In the genomic region with DNA sequence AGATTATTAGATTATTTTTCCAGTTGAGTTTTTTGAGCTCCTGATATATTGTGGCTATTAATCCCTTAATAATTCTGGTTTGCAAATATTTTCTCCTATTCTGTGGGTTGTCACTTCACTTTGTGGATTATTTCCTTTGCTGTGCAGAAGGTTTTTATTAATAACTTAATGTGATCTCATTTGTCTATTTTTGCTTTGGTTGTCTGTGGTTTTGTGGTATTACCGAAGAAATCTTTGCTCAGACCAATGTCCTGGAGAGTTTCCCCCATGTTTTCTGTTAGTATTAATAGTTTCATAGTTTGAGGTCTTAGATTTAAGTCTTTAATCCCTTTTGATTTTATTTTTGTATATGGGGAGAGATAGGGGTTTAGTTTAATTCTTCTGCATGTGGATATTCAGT, we compare ENCODE assay signal across 1 cellular context.
TF ChIP-seq lines count a peak whose summit lies in the region.

No MANE protein-coding gene starts in this region.

TF ChIP-seq in GM12878, 131 proteins besides CTCF, POLR2A, EP300 and RAD21 (continued from another document):
- TF ChIP-seq NR2C2 (IDR thresholded peaks at IDR 0.05; ENCODE audit: borderline replicate concordance, control insufficient read depth, insufficient read length, low read depth) (no peak), CREM (IDR thresholded peaks at IDR 0.05; ENCODE audit: low read depth) (peak; percentile 35; the same call in 1 of the 2 replicates), TARDBP (IDR thresholded peaks at IDR 0.05; ENCODE audit: borderline replicate concordance) (no peak), MEF2A (IDR thresholded peaks at IDR 0.05; ENCODE audit: insufficient read depth, low read depth, low read length) (peak; percentile 95), IKZF2 (IDR thresholded peaks at IDR 0.05) (no peak), ZNF217 (IDR thresholded peaks at IDR 0.05) (no peak), ZBED1 (IDR thresholded peaks at IDR 0.05; ENCODE audit: borderline replicate concordance) (no peak), ZNF274 (IDR thresholded peaks at IDR 0.05; ENCODE audit: insufficient read depth, insufficient read length) (no peak), SP1 (IDR thresholded peaks at IDR 0.05; ENCODE audit: low read depth, low read length) (no peak), PAX8 (IDR thresholded peaks at IDR 0.05) (no peak), CBFB (IDR thresholded peaks at IDR 0.05; ENCODE audit: low read depth) (peak; percentile 90), ZZZ3 (IDR thresholded peaks at IDR 0.05; ENCODE audit: control insufficient read depth, insufficient read length, low read depth) (no peak), IKZF1 (conservative IDR thresholded peaks at IDR 0.05) (no peak), YBX1 (IDR thresholded peaks at IDR 0.05) (no peak), TAF1 (IDR thresholded peaks at IDR 0.05; ENCODE audit: borderline replicate concordance, low read depth, low read length) (no peak), RCOR1 (conservative IDR thresholded peaks at IDR 0.05; ENCODE audit: low read depth, low read length) (no peak), SREBF2 (IDR thresholded peaks at IDR 0.05; ENCODE audit: low read length) (no peak), POU2F2 (IDR thresholded peaks at IDR 0.05; ENCODE audit: borderline replicate concordance, low read depth, low read length) (no peak), TCF12 (IDR thresholded peaks at IDR 0.05; ENCODE audit: low read depth, low read length) (no peak), RUNX3 (IDR thresholded peaks at IDR 0.05; ENCODE audit: low read length) (peak; percentile 97), TCF3 (IDR thresholded peaks at IDR 0.05; ENCODE audit: borderline replicate concordance, insufficient read depth, low read depth, low read length) (no peak), BCL11A (IDR thresholded peaks at IDR 0.05; ENCODE audit: low read depth, low read length) (no peak), ZNF384 (IDR thresholded peaks at IDR 0.05; ENCODE audit: borderline replicate concordance, low read depth, low read length) (no peak), TCF7 (IDR thresholded peaks at IDR 0.05; ENCODE audit: borderline replicate concordance) (no peak)
- TF ChIP-seq, protein P1, sequence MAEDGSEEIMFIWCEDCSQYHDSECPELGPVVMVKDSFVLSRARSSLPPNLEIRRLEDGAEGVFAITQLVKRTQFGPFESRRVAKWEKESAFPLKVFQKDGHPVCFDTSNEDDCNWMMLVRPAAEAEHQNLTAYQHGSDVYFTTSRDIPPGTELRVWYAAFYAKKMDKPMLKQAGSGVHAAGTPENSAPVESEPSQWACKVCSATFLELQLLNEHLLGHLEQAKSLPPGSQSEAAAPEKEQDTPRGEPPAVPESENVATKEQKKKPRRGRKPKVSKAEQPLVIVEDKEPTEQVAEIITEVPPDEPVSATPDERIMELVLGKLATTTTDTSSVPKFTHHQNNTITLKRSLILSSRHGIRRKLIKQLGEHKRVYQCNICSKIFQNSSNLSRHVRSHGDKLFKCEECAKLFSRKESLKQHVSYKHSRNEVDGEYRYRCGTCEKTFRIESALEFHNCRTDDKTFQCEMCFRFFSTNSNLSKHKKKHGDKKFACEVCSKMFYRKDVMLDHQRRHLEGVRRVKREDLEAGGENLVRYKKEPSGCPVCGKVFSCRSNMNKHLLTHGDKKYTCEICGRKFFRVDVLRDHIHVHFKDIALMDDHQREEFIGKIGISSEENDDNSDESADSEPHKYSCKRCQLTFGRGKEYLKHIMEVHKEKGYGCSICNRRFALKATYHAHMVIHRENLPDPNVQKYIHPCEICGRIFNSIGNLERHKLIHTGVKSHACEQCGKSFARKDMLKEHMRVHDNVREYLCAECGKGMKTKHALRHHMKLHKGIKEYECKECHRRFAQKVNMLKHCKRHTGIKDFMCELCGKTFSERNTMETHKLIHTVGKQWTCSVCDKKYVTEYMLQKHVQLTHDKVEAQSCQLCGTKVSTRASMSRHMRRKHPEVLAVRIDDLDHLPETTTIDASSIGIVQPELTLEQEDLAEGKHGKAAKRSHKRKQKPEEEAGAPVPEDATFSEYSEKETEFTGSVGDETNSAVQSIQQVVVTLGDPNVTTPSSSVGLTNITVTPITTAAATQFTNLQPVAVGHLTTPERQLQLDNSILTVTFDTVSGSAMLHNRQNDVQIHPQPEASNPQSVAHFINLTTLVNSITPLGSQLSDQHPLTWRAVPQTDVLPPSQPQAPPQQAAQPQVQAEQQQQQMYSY (CRISPR knock-in tag; IDR thresholded peaks at IDR 0.05) = no peak
- TF ChIP-seq, protein P2, sequence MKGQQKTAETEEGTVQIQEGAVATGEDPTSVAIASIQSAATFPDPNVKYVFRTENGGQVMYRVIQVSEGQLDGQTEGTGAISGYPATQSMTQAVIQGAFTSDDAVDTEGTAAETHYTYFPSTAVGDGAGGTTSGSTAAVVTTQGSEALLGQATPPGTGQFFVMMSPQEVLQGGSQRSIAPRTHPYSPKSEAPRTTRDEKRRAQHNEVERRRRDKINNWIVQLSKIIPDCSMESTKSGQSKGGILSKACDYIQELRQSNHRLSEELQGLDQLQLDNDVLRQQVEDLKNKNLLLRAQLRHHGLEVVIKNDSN (IDR thresholded peaks at IDR 0.05; ENCODE audit: borderline replicate concordance, extremely low read length, insufficient read depth, low read depth, low read length) = no peak
- TF ChIP-seq, protein P3, sequence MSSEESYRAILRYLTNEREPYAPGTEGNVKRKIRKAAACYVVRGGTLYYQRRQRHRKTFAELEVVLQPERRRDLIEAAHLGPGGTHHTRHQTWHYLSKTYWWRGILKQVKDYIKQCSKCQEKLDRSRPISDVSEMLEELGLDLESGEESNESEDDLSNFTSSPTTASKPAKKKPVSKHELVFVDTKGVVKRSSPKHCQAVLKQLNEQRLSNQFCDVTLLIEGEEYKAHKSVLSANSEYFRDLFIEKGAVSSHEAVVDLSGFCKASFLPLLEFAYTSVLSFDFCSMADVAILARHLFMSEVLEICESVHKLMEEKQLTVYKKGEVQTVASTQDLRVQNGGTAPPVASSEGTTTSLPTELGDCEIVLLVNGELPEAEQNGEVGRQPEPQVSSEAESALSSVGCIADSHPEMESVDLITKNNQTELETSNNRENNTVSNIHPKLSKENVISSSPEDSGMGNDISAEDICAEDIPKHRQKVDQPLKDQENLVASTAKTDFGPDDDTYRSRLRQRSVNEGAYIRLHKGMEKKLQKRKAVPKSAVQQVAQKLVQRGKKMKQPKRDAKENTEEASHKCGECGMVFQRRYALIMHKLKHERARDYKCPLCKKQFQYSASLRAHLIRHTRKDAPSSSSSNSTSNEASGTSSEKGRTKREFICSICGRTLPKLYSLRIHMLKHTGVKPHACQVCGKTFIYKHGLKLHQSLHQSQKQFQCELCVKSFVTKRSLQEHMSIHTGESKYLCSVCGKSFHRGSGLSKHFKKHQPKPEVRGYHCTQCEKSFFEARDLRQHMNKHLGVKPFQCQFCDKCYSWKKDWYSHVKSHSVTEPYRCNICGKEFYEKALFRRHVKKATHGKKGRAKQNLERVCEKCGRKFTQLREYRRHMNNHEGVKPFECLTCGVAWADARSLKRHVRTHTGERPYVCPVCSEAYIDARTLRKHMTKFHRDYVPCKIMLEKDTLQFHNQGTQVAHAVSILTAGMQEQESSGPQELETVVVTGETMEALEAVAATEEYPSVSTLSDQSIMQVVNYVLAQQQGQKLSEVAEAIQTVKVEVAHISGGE (CRISPR knock-in tag; IDR thresholded peaks at IDR 0.05) = no peak
- TF ChIP-seq, protein P4, sequence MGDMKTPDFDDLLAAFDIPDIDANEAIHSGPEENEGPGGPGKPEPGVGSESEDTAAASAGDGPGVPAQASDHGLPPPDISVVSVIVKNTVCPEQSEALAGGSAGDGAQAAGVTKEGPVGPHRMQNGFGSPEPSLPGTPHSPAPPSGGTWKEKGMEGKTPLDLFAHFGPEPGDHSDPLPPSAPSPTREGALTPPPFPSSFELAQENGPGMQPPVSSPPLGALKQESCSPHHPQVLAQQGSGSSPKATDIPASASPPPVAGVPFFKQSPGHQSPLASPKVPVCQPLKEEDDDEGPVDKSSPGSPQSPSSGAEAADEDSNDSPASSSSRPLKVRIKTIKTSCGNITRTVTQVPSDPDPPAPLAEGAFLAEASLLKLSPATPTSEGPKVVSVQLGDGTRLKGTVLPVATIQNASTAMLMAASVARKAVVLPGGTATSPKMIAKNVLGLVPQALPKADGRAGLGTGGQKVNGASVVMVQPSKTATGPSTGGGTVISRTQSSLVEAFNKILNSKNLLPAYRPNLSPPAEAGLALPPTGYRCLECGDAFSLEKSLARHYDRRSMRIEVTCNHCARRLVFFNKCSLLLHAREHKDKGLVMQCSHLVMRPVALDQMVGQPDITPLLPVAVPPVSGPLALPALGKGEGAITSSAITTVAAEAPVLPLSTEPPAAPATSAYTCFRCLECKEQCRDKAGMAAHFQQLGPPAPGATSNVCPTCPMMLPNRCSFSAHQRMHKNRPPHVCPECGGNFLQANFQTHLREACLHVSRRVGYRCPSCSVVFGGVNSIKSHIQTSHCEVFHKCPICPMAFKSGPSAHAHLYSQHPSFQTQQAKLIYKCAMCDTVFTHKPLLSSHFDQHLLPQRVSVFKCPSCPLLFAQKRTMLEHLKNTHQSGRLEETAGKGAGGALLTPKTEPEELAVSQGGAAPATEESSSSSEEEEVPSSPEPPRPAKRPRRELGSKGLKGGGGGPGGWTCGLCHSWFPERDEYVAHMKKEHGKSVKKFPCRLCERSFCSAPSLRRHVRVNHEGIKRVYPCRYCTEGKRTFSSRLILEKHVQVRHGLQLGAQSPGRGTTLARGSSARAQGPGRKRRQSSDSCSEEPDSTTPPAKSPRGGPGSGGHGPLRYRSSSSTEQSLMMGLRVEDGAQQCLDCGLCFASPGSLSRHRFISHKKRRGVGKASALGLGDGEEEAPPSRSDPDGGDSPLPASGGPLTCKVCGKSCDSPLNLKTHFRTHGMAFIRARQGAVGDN (IDR thresholded peaks at IDR 0.05) = no peak
- TF ChIP-seq, protein P5, sequence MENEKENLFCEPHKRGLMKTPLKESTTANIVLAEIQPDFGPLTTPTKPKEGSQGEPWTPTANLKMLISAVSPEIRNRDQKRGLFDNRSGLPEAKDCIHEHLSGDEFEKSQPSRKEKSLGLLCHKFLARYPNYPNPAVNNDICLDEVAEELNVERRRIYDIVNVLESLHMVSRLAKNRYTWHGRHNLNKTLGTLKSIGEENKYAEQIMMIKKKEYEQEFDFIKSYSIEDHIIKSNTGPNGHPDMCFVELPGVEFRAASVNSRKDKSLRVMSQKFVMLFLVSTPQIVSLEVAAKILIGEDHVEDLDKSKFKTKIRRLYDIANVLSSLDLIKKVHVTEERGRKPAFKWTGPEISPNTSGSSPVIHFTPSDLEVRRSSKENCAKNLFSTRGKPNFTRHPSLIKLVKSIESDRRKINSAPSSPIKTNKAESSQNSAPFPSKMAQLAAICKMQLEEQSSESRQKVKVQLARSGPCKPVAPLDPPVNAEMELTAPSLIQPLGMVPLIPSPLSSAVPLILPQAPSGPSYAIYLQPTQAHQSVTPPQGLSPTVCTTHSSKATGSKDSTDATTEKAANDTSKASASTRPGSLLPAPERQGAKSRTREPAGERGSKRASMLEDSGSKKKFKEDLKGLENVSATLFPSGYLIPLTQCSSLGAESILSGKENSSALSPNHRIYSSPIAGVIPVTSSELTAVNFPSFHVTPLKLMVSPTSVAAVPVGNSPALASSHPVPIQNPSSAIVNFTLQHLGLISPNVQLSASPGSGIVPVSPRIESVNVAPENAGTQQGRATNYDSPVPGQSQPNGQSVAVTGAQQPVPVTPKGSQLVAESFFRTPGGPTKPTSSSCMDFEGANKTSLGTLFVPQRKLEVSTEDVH (IDR thresholded peaks at IDR 0.05; ENCODE audit: low read depth, partially characterized antibody) = no peak
- TF ChIP-seq, protein P6, sequence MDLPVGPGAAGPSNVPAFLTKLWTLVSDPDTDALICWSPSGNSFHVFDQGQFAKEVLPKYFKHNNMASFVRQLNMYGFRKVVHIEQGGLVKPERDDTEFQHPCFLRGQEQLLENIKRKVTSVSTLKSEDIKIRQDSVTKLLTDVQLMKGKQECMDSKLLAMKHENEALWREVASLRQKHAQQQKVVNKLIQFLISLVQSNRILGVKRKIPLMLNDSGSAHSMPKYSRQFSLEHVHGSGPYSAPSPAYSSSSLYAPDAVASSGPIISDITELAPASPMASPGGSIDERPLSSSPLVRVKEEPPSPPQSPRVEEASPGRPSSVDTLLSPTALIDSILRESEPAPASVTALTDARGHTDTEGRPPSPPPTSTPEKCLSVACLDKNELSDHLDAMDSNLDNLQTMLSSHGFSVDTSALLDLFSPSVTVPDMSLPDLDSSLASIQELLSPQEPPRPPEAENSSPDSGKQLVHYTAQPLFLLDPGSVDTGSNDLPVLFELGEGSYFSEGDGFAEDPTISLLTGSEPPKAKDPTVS (IDR thresholded peaks at IDR 0.05; ENCODE audit: low read depth, low read length) = no peak
- TF ChIP-seq, protein P7, sequence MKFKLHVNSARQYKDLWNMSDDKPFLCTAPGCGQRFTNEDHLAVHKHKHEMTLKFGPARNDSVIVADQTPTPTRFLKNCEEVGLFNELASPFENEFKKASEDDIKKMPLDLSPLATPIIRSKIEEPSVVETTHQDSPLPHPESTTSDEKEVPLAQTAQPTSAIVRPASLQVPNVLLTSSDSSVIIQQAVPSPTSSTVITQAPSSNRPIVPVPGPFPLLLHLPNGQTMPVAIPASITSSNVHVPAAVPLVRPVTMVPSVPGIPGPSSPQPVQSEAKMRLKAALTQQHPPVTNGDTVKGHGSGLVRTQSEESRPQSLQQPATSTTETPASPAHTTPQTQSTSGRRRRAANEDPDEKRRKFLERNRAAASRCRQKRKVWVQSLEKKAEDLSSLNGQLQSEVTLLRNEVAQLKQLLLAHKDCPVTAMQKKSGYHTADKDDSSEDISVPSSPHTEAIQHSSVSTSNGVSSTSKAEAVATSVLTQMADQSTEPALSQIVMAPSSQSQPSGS (IDR thresholded peaks at IDR 0.05; ENCODE audit: low read length) = peak; percentile 75
- TF ChIP-seq, protein P8, sequence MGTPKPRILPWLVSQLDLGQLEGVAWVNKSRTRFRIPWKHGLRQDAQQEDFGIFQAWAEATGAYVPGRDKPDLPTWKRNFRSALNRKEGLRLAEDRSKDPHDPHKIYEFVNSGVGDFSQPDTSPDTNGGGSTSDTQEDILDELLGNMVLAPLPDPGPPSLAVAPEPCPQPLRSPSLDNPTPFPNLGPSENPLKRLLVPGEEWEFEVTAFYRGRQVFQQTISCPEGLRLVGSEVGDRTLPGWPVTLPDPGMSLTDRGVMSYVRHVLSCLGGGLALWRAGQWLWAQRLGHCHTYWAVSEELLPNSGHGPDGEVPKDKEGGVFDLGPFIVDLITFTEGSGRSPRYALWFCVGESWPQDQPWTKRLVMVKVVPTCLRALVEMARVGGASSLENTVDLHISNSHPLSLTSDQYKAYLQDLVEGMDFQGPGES (IDR thresholded peaks at IDR 0.05) = no peak
